ENCODE assay signal across 14 cellular contexts in genomic region chr17:65345261-65346060, GRCh38.
DNase-seq lines count a peak whose midpoint lies in the region; ATAC-seq and TF ChIP-seq lines count a peak whose summit lies in the region.
"Had no signal": no experiment of that assay in that cellular context is flagged by ENCODE, and none has a peak within 500 bp of the region (broad histone marks: within the 10 kb centered on the region; RNA-seq: fewer than 3 reads in every experiment).

No MANE protein-coding gene starts in this region.

- peaks cover 7% of the 10 kb centered on the region for H3K4me1 Mint-ChIP-seq in activated CD4-positive, alpha-beta memory T cell treated with anti-CD3 and anti-CD28 coated beads for 36 hours (ENCODE audit: low read depth)
- H3K4me1 Mint-ChIP-seq in activated CD4-positive, alpha-beta memory T cell treated with anti-CD3 and anti-CD28 coated beads, Interleukin-2, amount 10 ng/mL, durations not matched to agents 7 days and 5 days: no peaks in the 10 kb centered on the region
- H3K4me1 Mint-ChIP-seq in activated T-cell treated with anti-CD3 and anti-CD28 coated beads, Interleukin-2, amount 50 U/mL, for 4 hours (ENCODE audit: low read depth): peaks cover 8% of the 10 kb centered on the region
- H3K4me1 Mint-ChIP-seq: immature natural killer cell, naive B cell had no signal

- H3K4me3 ChIP-seq in sigmoid colon: no peak overlapping the region
- H3K4me3 ChIP-seq: spleen had no signal

- no peaks in the 10 kb centered on the region for H3K4me1 ChIP-seq in sigmoid colon
- H3K4me1 ChIP-seq: spleen had no signal

- CTCF ChIA-PET in activated CD4-positive, alpha-beta memory T cell treated with anti-CD3 and anti-CD28 coated beads for 36 hours (lab: Charles Lee): no interaction called here
- CTCF ChIA-PET in activated CD4-positive, alpha-beta memory T cell treated with anti-CD3 and anti-CD28 coated beads, Interleukin-2, amount 10 ng/mL, durations not matched to agents 7 days and 5 days (lab: Charles Lee): interaction anchor here (0.7 kb wide), 2 partner anchors 11 to 116 kb away, joined by 3 read pairs; no protein-coding TSS in a partner anchor

- no peak overlapping the region for H3K4me3 Mint-ChIP-seq in activated CD4-positive, alpha-beta memory T cell treated with anti-CD3 and anti-CD28 coated beads for 36 hours
- no peak overlapping the region for H3K4me3 Mint-ChIP-seq in activated CD4-positive, alpha-beta memory T cell treated with anti-CD3 and anti-CD28 coated beads, Interleukin-2, amount 10 ng/mL, durations not matched to agents 7 days and 5 days
- H3K4me3 Mint-ChIP-seq in activated T-cell treated with anti-CD3 and anti-CD28 coated beads, Interleukin-2, amount 50 U/mL, for 4 hours: no peak overlapping the region
- H3K4me3 Mint-ChIP-seq: immature natural killer cell; naive B cell; T-helper 2 cell treated with Interferon-gamma antibody and Interleukin-4, amounts not matched to agents 5 μg/mL and 100 μg/mL, for 36 hours had no signal

- peaks cover 0 to under 1% (median 0%) of the 10 kb centered on the region in 4 donors for H3K9me3 ChIP-seq in sigmoid colon

- H3K27me3 ChIP-seq in sigmoid colon: no peaks in the 10 kb centered on the region
- H3K27me3 ChIP-seq: spleen had no signal

- POLR2A ChIA-PET in activated CD4-positive, alpha-beta memory T cell treated with anti-CD3 and anti-CD28 coated beads for 36 hours (lab: Charles Lee): no interaction called here
- POLR2A ChIA-PET in activated CD4-positive, alpha-beta memory T cell treated with anti-CD3 and anti-CD28 coated beads, Interleukin-2, amount 10 ng/mL, durations not matched to agents 7 days and 5 days (lab: Charles Lee): no interaction called here

- H3K27ac ChIP-seq in sigmoid colon: no peak overlapping the region
- H3K27ac ChIP-seq: spleen had no signal

- TF ChIP-seq EP300 in sigmoid colon (IDR thresholded peaks at IDR 0.05): no peak

- intact Hi-C loops in activated CD4-positive, alpha-beta memory T cell treated with anti-CD3 and anti-CD28 coated beads for 36 hours (cut with micrococcal nuclease): no loop called here
- intact Hi-C loops in sigmoid colon (cut with DNase I): no loop called here
- intact Hi-C loops in left cardiac atrium (cut with DNase I): no loop called here

- peak in 1 of 2 donors; percentile 43 for ATAC-seq in activated T-cell treated with anti-CD3 and anti-CD28 coated beads, Interleukin-2, amount 50 U/mL, for 4 hours
- ATAC-seq in left cardiac atrium: no peak

- no peak for TF ChIP-seq POLR2A in sigmoid colon (IDR thresholded peaks at IDR 0.05)

- H3K36me3 ChIP-seq in sigmoid colon: no peaks in the 10 kb centered on the region
- H3K36me3 ChIP-seq: spleen had no signal

- H3K9me3 Mint-ChIP-seq in activated CD4-positive, alpha-beta memory T cell treated with anti-CD3 and anti-CD28 coated beads for 36 hours: peaks cover 8% of the 10 kb centered on the region
- H3K9me3 Mint-ChIP-seq in activated CD4-positive, alpha-beta memory T cell treated with anti-CD3 and anti-CD28 coated beads, Interleukin-2, amount 10 ng/mL, durations not matched to agents 7 days and 5 days: no peaks in the 10 kb centered on the region
- H3K9me3 Mint-ChIP-seq in activated T-cell treated with anti-CD3 and anti-CD28 coated beads, Interleukin-2, amount 50 U/mL, for 4 hours: peaks cover 8% of the 10 kb centered on the region

- WGBS in sigmoid colon, 2 donors: 76 to 91% methylated on average over 15 of the region's 15 CpGs

- peaks cover 2% of the 10 kb centered on the region for H3K27me3 Mint-ChIP-seq in activated CD4-positive, alpha-beta memory T cell treated with anti-CD3 and anti-CD28 coated beads for 36 hours
- peaks cover 7% of the 10 kb centered on the region for H3K27me3 Mint-ChIP-seq in activated CD4-positive, alpha-beta memory T cell treated with anti-CD3 and anti-CD28 coated beads, Interleukin-2, amount 10 ng/mL, durations not matched to agents 7 days and 5 days
- peaks cover 14% of the 10 kb centered on the region for H3K27me3 Mint-ChIP-seq in activated T-cell treated with anti-CD3 and anti-CD28 coated beads, Interleukin-2, amount 50 U/mL, for 4 hours (ENCODE audit: low read depth)

- H3K27ac Mint-ChIP-seq in activated CD4-positive, alpha-beta memory T cell treated with anti-CD3 and anti-CD28 coated beads for 36 hours: peak overlapping the region; percentile 25
- no peak overlapping the region for H3K27ac Mint-ChIP-seq in activated CD4-positive, alpha-beta memory T cell treated with anti-CD3 and anti-CD28 coated beads, Interleukin-2, amount 10 ng/mL, durations not matched to agents 7 days and 5 days
- H3K27ac Mint-ChIP-seq: immature natural killer cell; naive B cell; T-helper 2 cell treated with Interferon-gamma antibody and Interleukin-4, amounts not matched to agents 5 μg/mL and 100 μg/mL, for 36 hours had no signal

- H3K36me3 Mint-ChIP-seq in activated CD4-positive, alpha-beta memory T cell treated with anti-CD3 and anti-CD28 coated beads for 36 hours: peaks cover 3% of the 10 kb centered on the region
- no peaks in the 10 kb centered on the region for H3K36me3 Mint-ChIP-seq in activated CD4-positive, alpha-beta memory T cell treated with anti-CD3 and anti-CD28 coated beads, Interleukin-2, amount 10 ng/mL, durations not matched to agents 7 days and 5 days (ENCODE audit: low read depth)
- H3K36me3 Mint-ChIP-seq in activated T-cell treated with anti-CD3 and anti-CD28 coated beads, Interleukin-2, amount 50 U/mL, for 4 hours (ENCODE audit: insufficient read depth): no peaks in the 10 kb centered on the region
- H3K36me3 Mint-ChIP-seq: naive B cell had no signal

- no peak for TF ChIP-seq CTCF in sigmoid colon (IDR thresholded peaks at IDR 0.05)

- peak; percentile 19 for DNase-seq in activated CD4-positive, alpha-beta memory T cell treated with anti-CD3 and anti-CD28 coated beads for 36 hours
- no peak for DNase-seq in activated CD4-positive, alpha-beta memory T cell treated with anti-CD3 and anti-CD28 coated beads, Interleukin-2, amount 10 ng/mL, durations not matched to agents 7 days and 5 days
- DNase-seq in activated T-cell treated with anti-CD3 and anti-CD28 coated beads, Interleukin-2, amount 50 U/mL, for 4 hours: peak; percentile 41
- DNase-seq in iris pigment epithelial cell (ENCODE audit: low read depth) (peak; percentile 21), sigmoid colon (no peak), NCI-H82 treated with DMSO at 0.1 percent for 48 hours (lab: John Stamatoyannopoulos, UW; ENCODE audit: unreplicated experiment) (no peak), left cardiac atrium (no peak)
- DNase-seq in stimulated activated CD8-positive, alpha-beta memory T cell treated with anti-CD3 and anti-CD28 coated beads, Interleukin-4, amount 100 ng/mL, for 24 hours (ENCODE audit: low read depth): peak; percentile 15
- DNase-seq: cerebellar nuclear complex, immature natural killer cell, KBM-7, naive B cell, spleen had no signal

Comparison
In these comparisons a context has a peak if more than half of its experiments do, and no peak if none do; other contexts are left out.
1. DNase-seq: peak in activated CD4-positive, alpha-beta memory T cell treated with anti-CD3 and anti-CD28 coated beads for 36 hours (single experiment), activated T-cell treated with anti-CD3 and anti-CD28 coated beads, Interleukin-2, amount 50 U/mL, for 4 hours (single experiment), iris pigment epithelial cell (single experiment) and stimulated activated CD8-positive, alpha-beta memory T cell treated with anti-CD3 and anti-CD28 coated beads, Interleukin-4, amount 100 ng/mL, for 24 hours (single experiment); none in activated CD4-positive, alpha-beta memory T cell treated with anti-CD3 and anti-CD28 coated beads, Interleukin-2, amount 10 ng/mL, durations not matched to agents 7 days and 5 days (single experiment), sigmoid colon (single experiment), NCI-H82 treated with DMSO at 0.1 percent for 48 hours (single experiment) and left cardiac atrium (single experiment).